ENCODE assay signal across 20 cellular contexts in the genomic region with DNA sequence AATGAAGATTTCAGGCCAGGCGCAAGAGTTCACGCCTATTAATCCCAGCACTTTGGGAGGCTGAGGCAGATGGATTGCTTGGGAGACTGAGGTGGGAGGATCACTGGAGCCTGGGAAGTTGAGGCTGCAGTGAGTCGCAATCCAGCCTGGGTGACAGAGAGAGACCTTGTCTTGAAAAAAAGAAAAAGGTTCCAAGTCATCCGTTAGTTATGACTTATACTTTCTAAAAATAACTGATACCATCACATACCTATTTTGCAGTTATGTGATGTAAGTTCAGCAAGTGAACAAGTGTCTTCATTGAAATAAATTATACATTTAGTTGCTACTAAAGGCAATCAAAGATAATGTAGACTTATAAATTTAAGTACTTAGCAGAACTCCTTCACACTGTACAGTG. TPM values are rescaled to one million over a fixed set of nuclear protein-coding genes. Genes with fewer than 3 reads are reported as not detected.
"Had no signal": no experiment of that assay in that cellular context is flagged by ENCODE, and none has a peak within 500 bp of the region (broad histone marks: within the 10 kb centered on the region; RNA-seq: fewer than 3 reads in every experiment).

No MANE protein-coding gene starts in this region.

- H3K27ac ChIP-seq: spleen had no signal

- H3K27ac Mint-ChIP-seq: activated CD4-positive, alpha-beta memory T cell treated with anti-CD3 and anti-CD28 coated beads for 36 hours; activated naive CD8-positive, alpha-beta T cell treated with anti-CD3 and anti-CD28 coated beads for 36 hours; memory B cell; nephron progenitor cell; T-helper 17 cell had no signal

- H3K4me3 ChIP-seq: spleen, tibial nerve had no signal

- ATAC-seq: sciatic nerve; stimulated activated naive CD8-positive, alpha-beta T cell treated with anti-CD3 and anti-CD28 coated beads, Interleukin-15, Interleukin-2, amounts not matched to agents 100 U/mL and 50 U/mL, for 24 hours; T-helper 17 cell had no signal

- DNase-seq: activated CD4-positive, alpha-beta memory T cell treated with anti-CD3 and anti-CD28 coated beads for 36 hours; activated CD4-positive, alpha-beta T cell treated with anti-CD3 and anti-CD28 coated beads for 48 hours; activated naive CD4-positive, alpha-beta T cell treated with Interleukin-2 at 50 U/mL for 16 hours; activated naive CD8-positive, alpha-beta T cell treated with anti-CD3 and anti-CD28 coated beads for 36 hours; activated T-cell treated with anti-CD3 and anti-CD28 coated beads, Interleukin-2, amount 50 U/mL, for 48 hours; amniotic stem cell; effector CD4-positive, alpha-beta T cell; nephron progenitor cell; spleen; stimulated activated CD4-positive, alpha-beta T cell treated with anti-CD3 and anti-CD28 coated beads, Interleukin-4, amount 100 ng/mL, for 4 hours; stimulated activated naive CD8-positive, alpha-beta T cell treated with anti-CD3 and anti-CD28 coated beads, Interleukin-15, Interleukin-2, amounts not matched to agents 100 U/mL and 50 U/mL, for 24 hours; SW 1271; T-helper 17 cell had no signal

- H3K4me3 Mint-ChIP-seq: activated CD4-positive, alpha-beta memory T cell treated with anti-CD3 and anti-CD28 coated beads for 36 hours; activated naive CD8-positive, alpha-beta T cell treated with anti-CD3 and anti-CD28 coated beads for 36 hours; memory B cell; nephron progenitor cell; T-helper 17 cell had no signal

- H3K9me3 ChIP-seq: spleen, tibial nerve had no signal

- H3K9me3 Mint-ChIP-seq: activated CD4-positive, alpha-beta memory T cell treated with anti-CD3 and anti-CD28 coated beads for 36 hours; activated naive CD8-positive, alpha-beta T cell treated with anti-CD3 and anti-CD28 coated beads for 36 hours; memory B cell; nephron progenitor cell had no signal

- H3K4me1 Mint-ChIP-seq: memory B cell, nephron progenitor cell had no signal

- FAIRE-seq: endometrium, urothelium cell line had no signal

- H3K27me3 Mint-ChIP-seq: activated CD4-positive, alpha-beta memory T cell treated with anti-CD3 and anti-CD28 coated beads for 36 hours; activated naive CD8-positive, alpha-beta T cell treated with anti-CD3 and anti-CD28 coated beads for 36 hours; memory B cell; T-helper 17 cell had no signal

- H3K27me3 ChIP-seq: spleen, tibial nerve had no signal

RNA-seq across cellular contexts. Expression of gene CILP, which starts 48.2 kb away (rescaled TPM):
- total RNA-seq: activated naive CD8-positive, alpha-beta T cell treated with anti-CD3 and anti-CD28 coated beads for 36 hours; epithelial cell of proximal tubule; kidney epithelial cell had no signal
